ENCODE assay signal across 8 cellular contexts in genomic region chr17:64836623-64837017, GRCh38.
DNase-seq lines count a peak whose midpoint lies in the region; ATAC-seq and TF ChIP-seq lines count a peak whose summit lies in the region.
"Not testable (repeated sequence)": the region's sequence is repeated elsewhere in the genome, so short reads cannot be mapped to it uniquely, and the experiment has no call there.

No MANE protein-coding gene starts in this region.

- 0 to 1% (median 0%) methylated on average over 14 to 26 of the region's 32 CpGs for WGBS in adrenal gland, 4 donors

- H3K27ac Mint-ChIP-seq in stimulated activated naive CD8-positive, alpha-beta T cell treated with anti-CD3 and anti-CD28 coated beads, Interleukin-15, Interleukin-2, amounts not matched to agents 100 ng/mL and 50 ng/mL, for 24 hours = peak overlapping the region; percentile 88

- H3K4me1 Mint-ChIP-seq in stimulated activated naive CD8-positive, alpha-beta T cell treated with anti-CD3 and anti-CD28 coated beads, Interleukin-15, Interleukin-2, amounts not matched to agents 100 ng/mL and 50 ng/mL, for 24 hours (ENCODE audit: low read depth) = peaks cover 24% of the 10 kb centered on the region

- ATAC-seq in GM21717 (IDR thresholded peaks at IDR 0.05; ENCODE audit: unreplicated experiment) (peak; percentile 32), HG03442 (IDR thresholded peaks at IDR 0.05; ENCODE audit: unreplicated experiment) (peak; percentile 34)

- H3K9ac ChIP-seq in ES-I3 (ENCODE audit: low read depth, low read length) = peak overlapping the region; percentile 66; the same call in 1 of the 2 replicates

- peak overlapping the region; percentile 93 for H3K4me3 Mint-ChIP-seq in stimulated activated naive CD8-positive, alpha-beta T cell treated with anti-CD3 and anti-CD28 coated beads, Interleukin-15, Interleukin-2, amounts not matched to agents 100 ng/mL and 50 ng/mL, for 24 hours

- not testable (repeated sequence) for TF ChIP-seq POLR2A in adrenal gland (IDR thresholded peaks at IDR 0.05)

- H3K9me3 ChIP-seq in ES-I3 (ENCODE audit: control insufficient read depth, insufficient read depth, low read length); adrenal gland (replicated peaks in 1 of 3); muscle layer of duodenum (ENCODE audit: control insufficient read depth in 1 of 2, low read length in 2 of 2): not testable (repeated sequence)

- not testable (repeated sequence) for H3K4me1 ChIP-seq in ES-I3 (ENCODE audit: insufficient read depth, low read length); adrenal gland (replicated peaks in 1 of 2); muscle layer of duodenum (ENCODE audit: control insufficient read depth in 1 of 2, insufficient read depth in 2 of 2, low read length in 2 of 2)

- not testable (repeated sequence) for H3K27me3 Mint-ChIP-seq in stimulated activated naive CD8-positive, alpha-beta T cell treated with anti-CD3 and anti-CD28 coated beads, Interleukin-15, Interleukin-2, amounts not matched to agents 100 ng/mL and 50 ng/mL, for 24 hours

- TF ChIP-seq CTCF in adrenal gland (IDR thresholded peaks at IDR 0.05); foreskin fibroblast (IDR thresholded peaks at IDR 0.05; ENCODE audit: low read depth, low read length): not testable (repeated sequence)

- peak overlapping the region in 4 of 5 donors; percentile 76 to 92 (median 78) for H3K27ac ChIP-seq in adrenal gland
- not testable (repeated sequence) for H3K27ac ChIP-seq in muscle layer of duodenum (ENCODE audit: low read length)

- DNase-seq in T-helper 1 cell (peak in 3 of 5 donors; percentile 14 to 25 (median 17)), adrenal gland (peak in 5 of 7 donors; percentile 23 to 60 (median 38)), foreskin fibroblast (peak in 1 of 2 donors; percentile 32)

- H3K27me3 ChIP-seq in adrenal gland; muscle layer of duodenum (ENCODE audit: low read depth, low read length): not testable (repeated sequence)

- H3K4me3 ChIP-seq in adrenal gland (peak overlapping the region in 3 of 4 donors; percentile 48 to 75 (median 70)), foreskin fibroblast (ENCODE audit: low read depth in 1 of 2, low read length in 2 of 2) (peak overlapping the region; percentile 60 to 68), muscle layer of duodenum (ENCODE audit: low read depth in 1 of 2, low read length in 2 of 2) (peak overlapping the region; percentile 42 to 63)

- intact Hi-C loops in adrenal gland (cut with DNase I) = not testable (repeated sequence)

- H3K36me3 ChIP-seq in ES-I3 (ENCODE audit: insufficient read depth, low read length); adrenal gland (replicated peaks in 1 of 2); muscle layer of duodenum (ENCODE audit: control insufficient read depth in 1 of 2, insufficient read depth in 2 of 2, low read length in 2 of 2): not testable (repeated sequence)

- not testable (repeated sequence) for H3K36me3 Mint-ChIP-seq in stimulated activated naive CD8-positive, alpha-beta T cell treated with anti-CD3 and anti-CD28 coated beads, Interleukin-15, Interleukin-2, amounts not matched to agents 100 ng/mL and 50 ng/mL, for 24 hours (ENCODE audit: low read depth)

- not testable (repeated sequence) for H3K9me3 Mint-ChIP-seq in stimulated activated naive CD8-positive, alpha-beta T cell treated with anti-CD3 and anti-CD28 coated beads, Interleukin-15, Interleukin-2, amounts not matched to agents 100 ng/mL and 50 ng/mL, for 24 hours
